ENCODE assay signal across 1 cellular context in the genomic region with DNA sequence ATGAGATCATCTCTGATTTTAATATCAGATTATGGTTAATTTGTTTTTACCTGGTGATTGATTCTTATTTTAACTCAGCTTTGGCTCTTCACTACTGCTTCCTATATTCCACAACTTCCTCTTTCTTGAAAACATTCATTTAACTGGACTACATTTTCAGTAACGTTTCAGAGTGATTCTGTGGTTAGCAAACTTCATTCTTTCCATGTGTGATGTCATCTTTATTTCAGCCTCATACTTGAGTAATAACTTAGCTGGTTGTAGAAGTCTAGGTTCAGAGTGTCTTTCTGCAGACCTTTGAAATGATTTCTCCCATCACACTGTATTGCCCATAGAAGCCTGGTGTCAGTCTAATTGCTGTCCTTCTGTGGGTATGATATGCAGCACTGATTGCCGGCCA.
TF ChIP-seq lines count a peak whose summit lies in the region.

No MANE protein-coding gene starts in this region.

TF ChIP-seq in HepG2, 621 proteins besides CTCF, POLR2A, EP300 and RAD21:
- TF ChIP-seq ATF7 (IDR thresholded peaks at IDR 0.05) (peak; percentile 53; the same call in 1 of the 2 replicates), ATF7 (CRISPR knock-in tag; IDR thresholded peaks at IDR 0.05) (no peak), FOXA1 (IDR thresholded peaks at IDR 0.05) (no peak), FOXA1 (CRISPR knock-in tag; IDR thresholded peaks at IDR 0.05) (no peak)
